8 cellular contexts compared by ENCODE assay signal in genomic region chr9:35726876-35727438, GRCh38. TPM values are rescaled to one million over a fixed set of nuclear protein-coding genes. Genes with fewer than 3 reads are reported as not detected.
A peak's percentile ranks its signal among the peaks of the same experiment; 100 is the strongest.
DNase-seq lines count a peak whose midpoint lies in the region; ATAC-seq and TF ChIP-seq lines count a peak whose summit lies in the region.

No MANE protein-coding gene starts in this region.

- peaks cover 12% of the 10 kb centered on the region for H3F3A ChIP-seq in smooth muscle cell (ENCODE audit: low read depth)

- H3K9me3 Mint-ChIP-seq in activated T-helper 1 cell treated with anti-CD3 and anti-CD28 coated beads, Interleukin-12 subunit alpha, Interleukin-12 subunit beta, Interleukin-2, Interleukin-4 antibody, amounts not matched to agents 30 ng/mL and 10 ng/mL and 1 ng/mL, durations not matched to agents 14 hours and 24 hours and 36 hours = no peaks in the 10 kb centered on the region

- peaks cover 38% of the 10 kb centered on the region for H3K36me3 Mint-ChIP-seq in activated T-helper 1 cell treated with anti-CD3 and anti-CD28 coated beads, Interleukin-12 subunit alpha, Interleukin-12 subunit beta, Interleukin-2, Interleukin-4 antibody, amounts not matched to agents 30 ng/mL and 10 ng/mL and 1 ng/mL, durations not matched to agents 14 hours and 24 hours and 36 hours (ENCODE audit: low read depth)

- H2AFZ ChIP-seq in smooth muscle cell (ENCODE audit: low read depth) = no peak overlapping the region

- intact Hi-C loops in activated T-helper 1 cell treated with anti-CD3 and anti-CD28 coated beads, Interleukin-12 subunit alpha, Interleukin-12 subunit beta, Interleukin-2, Interleukin-4 antibody, amounts not matched to agents 30 ng/mL and 10 ng/mL and 1 ng/mL, durations not matched to agents 14 hours and 24 hours and 36 hours (cut with micrococcal nuclease) = no loop called here
- intact Hi-C loops in heart left ventricle (cut with DNase I) = loop anchor here in 9 of 10 donors (5.0 kb wide), 5 partner anchors 35 to 80 kb away; partner anchors contain the start of genes TPM2 (in 2 of the 9) and ARHGEF39 (in 1 of the 9)

- TF ChIP-seq CTCF in heart left ventricle (IDR thresholded peaks at IDR 0.05) (peak in 4 of 12 donors; percentile 10 to 48 (median 37)), smooth muscle cell (IDR thresholded peaks at IDR 0.05; ENCODE audit: borderline replicate concordance, insufficient read depth, poor library complexity, severe bottlenecking) (no peak)

- 40 to 51% (median 43%) methylated on average over 4 of the region's 4 CpGs for WGBS in heart left ventricle, 4 donors
- WGBS in smooth muscle cell (ENCODE audit: low lambda C conversion rate) = 72% methylated on average over 4 of the region's 4 CpGs

- peak overlapping the region; percentile 68 to 99 (median 98) for H3K27ac ChIP-seq in heart left ventricle
- peak overlapping the region; percentile 94 for H3K27ac ChIP-seq in smooth muscle cell (ENCODE audit: low read depth)

- TF ChIP-seq POLR2A in heart left ventricle (IDR thresholded peaks at IDR 0.05) = no peak

- H3K27me3 ChIP-seq in heart left ventricle = no peaks in the 10 kb centered on the region
- no peaks in the 10 kb centered on the region for H3K27me3 ChIP-seq in smooth muscle cell (ENCODE audit: low read depth)

- H3K27me3 Mint-ChIP-seq in activated T-helper 1 cell treated with anti-CD3 and anti-CD28 coated beads, Interleukin-12 subunit alpha, Interleukin-12 subunit beta, Interleukin-2, Interleukin-4 antibody, amounts not matched to agents 30 ng/mL and 10 ng/mL and 1 ng/mL, durations not matched to agents 14 hours and 24 hours and 36 hours (ENCODE audit: insufficient read depth) = no peaks in the 10 kb centered on the region

- H3K27ac Mint-ChIP-seq in activated T-helper 1 cell treated with anti-CD3 and anti-CD28 coated beads, Interleukin-12 subunit alpha, Interleukin-12 subunit beta, Interleukin-2, Interleukin-4 antibody, amounts not matched to agents 30 ng/mL and 10 ng/mL and 1 ng/mL, durations not matched to agents 14 hours and 24 hours and 36 hours = no peak overlapping the region

- peak overlapping the region; percentile 16 for H3K9ac ChIP-seq in smooth muscle cell (ENCODE audit: low read depth)

- peak; percentile 43 to 64 (median 50) for ATAC-seq in heart left ventricle
- no peak for ATAC-seq in GM18867 (IDR thresholded peaks at IDR 0.05; ENCODE audit: unreplicated experiment)

- peak overlapping the region; percentile 92 for H3K4me2 ChIP-seq in smooth muscle cell

- DNase-seq in ELR (ENCODE audit: low read depth) = peak; percentile 43
- peak; percentile 51 for DNase-seq in HT1080 (ENCODE audit: low read depth)
- DNase-seq in activated T-helper 1 cell treated with anti-CD3 and anti-CD28 coated beads, Interleukin-12 subunit alpha, Interleukin-12 subunit beta, Interleukin-2, Interleukin-4 antibody, amounts not matched to agents 30 ng/mL and 10 ng/mL and 1 ng/mL, durations not matched to agents 14 hours and 24 hours and 36 hours (ENCODE audit: low spot score) = no peak
- peak in 4 of 5 donors; percentile 51 to 70 (median 62) for DNase-seq in heart left ventricle
- DNase-seq in smooth muscle cell (lab: John Stamatoyannopoulos, UW; ENCODE audit: unreplicated experiment) = no peak
- DNase-seq in hippocampal formation (lab: John Stamatoyannopoulos, UW) = no peak
- no peak for DNase-seq in NCI-H1436 treated with DMSO at 0.1 percent for 48 hours (lab: John Stamatoyannopoulos, UW)

- H3K4me3 ChIP-seq in heart left ventricle = peak overlapping the region in 7 of 12 donors; percentile 27 to 98 (median 84)
- peak overlapping the region; percentile 83 for H3K4me3 ChIP-seq in smooth muscle cell

- no peaks in the 10 kb centered on the region for H3K4me1 Mint-ChIP-seq in activated T-helper 1 cell treated with anti-CD3 and anti-CD28 coated beads, Interleukin-12 subunit alpha, Interleukin-12 subunit beta, Interleukin-2, Interleukin-4 antibody, amounts not matched to agents 30 ng/mL and 10 ng/mL and 1 ng/mL, durations not matched to agents 14 hours and 24 hours and 36 hours (ENCODE audit: low read depth)

- H3K79me2 ChIP-seq in smooth muscle cell (ENCODE audit: low read depth) = peaks cover 76% of the 10 kb centered on the region

- peaks cover 0 to 47% (median 44%) of the 10 kb centered on the region in 9 donors for H3K36me3 ChIP-seq in heart left ventricle
- H3K36me3 ChIP-seq in smooth muscle cell (ENCODE audit: low read depth) = no peaks in the 10 kb centered on the region

- H3K4me1 ChIP-seq in heart left ventricle (peaks cover 7 to 60% (median 50%) of the 10 kb centered on the region in 12 donors), smooth muscle cell (ENCODE audit: low read depth) (peaks cover 40% of the 10 kb centered on the region)

- H4K20me1 ChIP-seq in smooth muscle cell (ENCODE audit: low read depth) = peaks cover 62% of the 10 kb centered on the region

- peak overlapping the region; percentile 77 for H3K4me3 Mint-ChIP-seq in activated T-helper 1 cell treated with anti-CD3 and anti-CD28 coated beads, Interleukin-12 subunit alpha, Interleukin-12 subunit beta, Interleukin-2, Interleukin-4 antibody, amounts not matched to agents 30 ng/mL and 10 ng/mL and 1 ng/mL, durations not matched to agents 14 hours and 24 hours and 36 hours

- no peaks in the 10 kb centered on the region for H3K9me3 ChIP-seq in heart left ventricle
- H3K9me3 ChIP-seq in smooth muscle cell (replicated peaks; ENCODE audit: low read depth) = no peaks in the 10 kb centered on the region

RNA-seq across cellular contexts. Expression of gene TLN1, which starts 5.0 kb away (rescaled TPM):
- total RNA-seq in HT1080 (2014; rRNA removed; shearing (Covaris generic)) = 165 and 198 TPM in 2 replicates
- polyA plus RNA-seq in HT1080 (2015; cell fraction: cytosol; rRNA removed) = 138 and 146 TPM in 2 replicates
- 392 and 396 TPM in 2 replicates for polyA plus RNA-seq in HT1080 (2015; cell fraction: nucleus; rRNA removed)
- 229 and 230 TPM in 2 replicates for total RNA-seq in activated T-helper 1 cell treated with anti-CD3 and anti-CD28 coated beads, Interleukin-12 subunit alpha, Interleukin-12 subunit beta, Interleukin-2, Interleukin-4 antibody, amounts not matched to agents 30 ng/mL and 10 ng/mL and 1 ng/mL, durations not matched to agents 14 hours and 24 hours and 36 hours
- 100 to 1,000 TPM; 193 to 373 (median 261) TPM for total RNA-seq in heart left ventricle
- 100 to 1,000 TPM; 152 to 241 TPM for polyA plus RNA-seq in heart left ventricle
- total RNA-seq in smooth muscle cell = 130 and 150 TPM in 2 replicates
- 112 and 145 TPM in 2 replicates for polyA plus RNA-seq in smooth muscle cell

RNA-seq across cellular contexts. Expression of gene CREB3, which starts 5.5 kb away (rescaled TPM):
- 42.1 and 44.1 TPM in 2 replicates for total RNA-seq in HT1080 (2014; rRNA removed; shearing (Covaris generic))
- polyA plus RNA-seq in HT1080 (2015; cell fraction: cytosol; rRNA removed) = 26.0 and 29.5 TPM in 2 replicates
- polyA plus RNA-seq in HT1080 (2015; cell fraction: nucleus; rRNA removed) = 17.9 and 19.1 TPM in 2 replicates
- 32.1 and 32.6 TPM in 2 replicates for total RNA-seq in activated T-helper 1 cell treated with anti-CD3 and anti-CD28 coated beads, Interleukin-12 subunit alpha, Interleukin-12 subunit beta, Interleukin-2, Interleukin-4 antibody, amounts not matched to agents 30 ng/mL and 10 ng/mL and 1 ng/mL, durations not matched to agents 14 hours and 24 hours and 36 hours
- total RNA-seq in heart left ventricle (10 to 100 TPM; 16.1 to 38.0 (median 25.5) TPM), smooth muscle cell (66.9 and 73.5 TPM in 2 replicates)
- polyA plus RNA-seq in heart left ventricle (10 to 100 TPM; 26.7 to 49.4 TPM), smooth muscle cell (81.0 and 99.2 TPM in 2 replicates)

RNA-seq across cellular contexts. Expression of gene GBA2, which starts 22.1 kb away (rescaled TPM):
- total RNA-seq in HT1080 (2014; rRNA removed; shearing (Covaris generic)) = 39.2 and 41.6 TPM in 2 replicates
- 25.3 and 26.6 TPM in 2 replicates for polyA plus RNA-seq in HT1080 (2015; cell fraction: cytosol; rRNA removed)
- polyA plus RNA-seq in HT1080 (2015; cell fraction: nucleus; rRNA removed) = 172 TPM in 2 replicates
- total RNA-seq in activated T-helper 1 cell treated with anti-CD3 and anti-CD28 coated beads, Interleukin-12 subunit alpha, Interleukin-12 subunit beta, Interleukin-2, Interleukin-4 antibody, amounts not matched to agents 30 ng/mL and 10 ng/mL and 1 ng/mL, durations not matched to agents 14 hours and 24 hours and 36 hours = 54.7 and 58.4 TPM in 2 replicates
- total RNA-seq in heart left ventricle = 10 to 100 TPM; 52.1 to 93.8 (median 65.5) TPM
- polyA plus RNA-seq in heart left ventricle = 10 to 100 TPM; 54.1 to 96.2 TPM
- total RNA-seq in smooth muscle cell = 33.8 and 37.8 TPM in 2 replicates
- polyA plus RNA-seq in smooth muscle cell = 35.3 and 52.7 TPM in 2 replicates

RNA-seq across cellular contexts. Expression of gene RGP1, which starts 22.1 kb away (rescaled TPM):
- 15.8 and 22.1 TPM in 2 replicates for total RNA-seq in HT1080 (2014; rRNA removed; shearing (Covaris generic))
- 15.5 and 19.7 TPM in 2 replicates for polyA plus RNA-seq in HT1080 (2015; cell fraction: cytosol; rRNA removed)
- 30.5 and 31.3 TPM in 2 replicates for polyA plus RNA-seq in HT1080 (2015; cell fraction: nucleus; rRNA removed)
- 18.4 and 18.9 TPM in 2 replicates for total RNA-seq in activated T-helper 1 cell treated with anti-CD3 and anti-CD28 coated beads, Interleukin-12 subunit alpha, Interleukin-12 subunit beta, Interleukin-2, Interleukin-4 antibody, amounts not matched to agents 30 ng/mL and 10 ng/mL and 1 ng/mL, durations not matched to agents 14 hours and 24 hours and 36 hours
- total RNA-seq in heart left ventricle (10 to 100 TPM; 25.4 to 38.8 (median 32.7) TPM), smooth muscle cell (15.3 and 18.3 TPM in 2 replicates)
- polyA plus RNA-seq in heart left ventricle (10 to 100 TPM; 14.7 to 29.8 TPM), smooth muscle cell (12.8 and 14.6 TPM in 2 replicates)

RNA-seq across cellular contexts. Expression of gene MSMP, which starts 27.1 kb away (rescaled TPM):
- total RNA-seq in HT1080 (2014; rRNA removed; shearing (Covaris generic)) = not detected in 2 replicates
- polyA plus RNA-seq in HT1080 (2015; cell fraction: cytosol; rRNA removed) = not detected in 2 replicates
- polyA plus RNA-seq in HT1080 (2015; cell fraction: nucleus; rRNA removed) = 0.26 TPM in 1 of 2 replicates, not detected in the other
- not detected in 2 replicates for total RNA-seq in activated T-helper 1 cell treated with anti-CD3 and anti-CD28 coated beads, Interleukin-12 subunit alpha, Interleukin-12 subunit beta, Interleukin-2, Interleukin-4 antibody, amounts not matched to agents 30 ng/mL and 10 ng/mL and 1 ng/mL, durations not matched to agents 14 hours and 24 hours and 36 hours
- total RNA-seq in heart left ventricle (not detected), smooth muscle cell (not detected in 2 replicates)
- polyA plus RNA-seq in heart left ventricle (under 1 TPM in 1 of 2 donors, not detected in 1; 0.26 TPM), smooth muscle cell (not detected in 2 replicates)

Comparison
In these comparisons a context has a peak if more than half of its experiments do, and no peak if none do; other contexts are left out.
1. DNase-seq: peak in ELR (single experiment), HT1080 (single experiment) and heart left ventricle (4 of 5); none in activated T-helper 1 cell treated with anti-CD3 and anti-CD28 coated beads, Interleukin-12 subunit alpha, Interleukin-12 subunit beta, Interleukin-2, Interleukin-4 antibody, amounts not matched to agents 30 ng/mL and 10 ng/mL and 1 ng/mL, durations not matched to agents 14 hours and 24 hours and 36 hours (single experiment), smooth muscle cell (single experiment), hippocampal formation (0 of 2) and NCI-H1436 treated with DMSO at 0.1 percent for 48 hours (single experiment).